Comparison of ENCODE assay signal across 17 cellular contexts in the genomic region with DNA sequence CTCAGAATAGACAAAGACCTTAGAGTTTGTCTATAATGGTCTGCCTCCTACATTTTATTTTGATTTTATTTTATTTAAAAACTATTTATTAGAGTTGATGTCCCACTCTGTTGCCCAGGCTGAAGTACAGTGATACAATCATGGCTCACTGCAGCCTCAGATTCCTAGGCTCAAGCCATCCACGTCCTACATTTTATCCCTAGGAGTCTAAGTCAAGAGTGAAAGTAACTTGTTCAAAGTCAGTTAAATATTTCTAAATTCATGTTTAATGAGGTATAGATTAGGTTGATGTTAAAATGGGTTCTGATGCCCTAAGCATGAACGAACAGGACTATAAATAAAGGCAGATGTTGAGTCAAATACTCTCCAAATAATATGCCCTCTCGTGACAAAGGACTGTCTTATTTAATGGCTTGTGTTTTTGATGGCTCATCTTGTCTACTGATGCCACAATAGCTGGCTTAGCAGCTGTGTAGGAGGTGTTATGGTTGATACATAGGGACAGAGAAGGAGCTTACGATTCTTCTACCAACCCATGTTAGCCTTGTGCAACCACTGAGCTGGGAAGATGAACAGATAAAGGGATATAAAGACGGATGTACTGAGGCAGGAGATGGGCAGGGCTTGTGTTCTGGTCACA.
DNase-seq lines count a peak whose midpoint lies in the region; ATAC-seq, FAIRE-seq and TF ChIP-seq lines count a peak whose summit lies in the region.
"Had no signal": no experiment of that assay in that cellular context is flagged by ENCODE, and none has a peak within 500 bp of the region (broad histone marks: within the 10 kb centered on the region; RNA-seq: fewer than 3 reads in every experiment).

No MANE protein-coding gene starts in this region.

- peak; percentile 39 for ATAC-seq in activated CD4-positive, alpha-beta T cell treated with anti-CD3 and anti-CD28 coated beads for 36 hours
- ATAC-seq in HG03108 (IDR thresholded peaks at IDR 0.05; ENCODE audit: unreplicated experiment) (peak; percentile 11), K562 (peak; percentile 56), T-helper 17 cell (no peak)
- peak; percentile 90 for ATAC-seq in stimulated activated effector memory CD8-positive, alpha-beta T cell treated with anti-CD3 and anti-CD28 coated beads, Interleukin-12 subunit alpha, Interleukin-12 subunit beta, amount 100 ng/mL, for 72 hours

- CTCF ChIA-PET in activated CD4-positive, alpha-beta T cell treated with anti-CD3 and anti-CD28 coated beads for 36 hours (lab: Charles Lee) = interaction anchor here (0.6 to 2.3 kb wide), 6 partner anchors 26 to 385 kb away, joined by 3 to 12 read pairs (median 5); no protein-coding TSS in a partner anchor
- CTCF ChIA-PET in K562 (lab: Yijun Ruan, JAX; ENCODE audit: low intra/inter-chr PET ratio) = interaction anchor here (0.9 to 2.4 kb wide), 5 partner anchors 41 to 122 kb away, joined by 3 to 22 read pairs (median 5); no protein-coding TSS in a partner anchor

- no peak for TF ChIP-seq POLR2A in K562 (conservative IDR thresholded peaks at IDR 0.05)

- no peak overlapping the region for H3K4me3 ChIP-seq in K562
- H3K4me3 ChIP-seq: body of pancreas, lower lobe of right lung had no signal

- no peaks in the 10 kb centered on the region for H3K4me1 Mint-ChIP-seq in activated CD4-positive, alpha-beta T cell treated with anti-CD3 and anti-CD28 coated beads for 36 hours
- peaks cover 9% of the 10 kb centered on the region for H3K4me1 Mint-ChIP-seq in stimulated activated effector memory CD8-positive, alpha-beta T cell treated with anti-CD3 and anti-CD28 coated beads, Interleukin-12 subunit alpha, Interleukin-12 subunit beta, amount 100 ng/mL, for 72 hours
- H3K4me1 Mint-ChIP-seq in T-helper 17 cell = peaks cover 3% of the 10 kb centered on the region
- H3K4me1 Mint-ChIP-seq in activated T-helper 1 cell treated with anti-CD3 and anti-CD28 coated beads, Interleukin-12 subunit alpha, Interleukin-12 subunit beta, Interleukin-2, Interleukin-4 antibody, amounts not matched to agents 30 ng/mL and 10 ng/mL and 1 ng/mL, durations not matched to agents 14 hours and 24 hours and 36 hours (ENCODE audit: low read depth) = peaks cover 9% of the 10 kb centered on the region

- no peak overlapping the region for H3K27ac ChIP-seq in K562 (ENCODE audit: extremely low read depth, low read depth, low read length)
- H3K27ac ChIP-seq: body of pancreas, lower lobe of right lung had no signal

- no peaks in the 10 kb centered on the region for H3K9me1 ChIP-seq in K562 (ENCODE audit: control insufficient read depth, insufficient read depth, low read length)

- peaks cover 6% of the 10 kb centered on the region for H3K27me3 Mint-ChIP-seq in activated CD4-positive, alpha-beta T cell treated with anti-CD3 and anti-CD28 coated beads for 36 hours
- peaks cover 25% of the 10 kb centered on the region for H3K27me3 Mint-ChIP-seq in T-helper 17 cell
- peaks cover 28% of the 10 kb centered on the region for H3K27me3 Mint-ChIP-seq in activated T-helper 1 cell treated with anti-CD3 and anti-CD28 coated beads, Interleukin-12 subunit alpha, Interleukin-12 subunit beta, Interleukin-2, Interleukin-4 antibody, amounts not matched to agents 30 ng/mL and 10 ng/mL and 1 ng/mL, durations not matched to agents 14 hours and 24 hours and 36 hours (ENCODE audit: insufficient read depth)

- WGBS in K562 (ENCODE audit: insufficient coverage, low coverage, missing lambda C conversion rate) = 5% methylated on average over 5 of the region's 5 CpGs

- no peaks in the 10 kb centered on the region for H3K9me3 Mint-ChIP-seq in activated CD4-positive, alpha-beta T cell treated with anti-CD3 and anti-CD28 coated beads for 36 hours (ENCODE audit: low read depth)
- no peaks in the 10 kb centered on the region for H3K9me3 Mint-ChIP-seq in stimulated activated effector memory CD8-positive, alpha-beta T cell treated with anti-CD3 and anti-CD28 coated beads, Interleukin-12 subunit alpha, Interleukin-12 subunit beta, amount 100 ng/mL, for 72 hours
- no peaks in the 10 kb centered on the region for H3K9me3 Mint-ChIP-seq in activated T-helper 1 cell treated with anti-CD3 and anti-CD28 coated beads, Interleukin-12 subunit alpha, Interleukin-12 subunit beta, Interleukin-2, Interleukin-4 antibody, amounts not matched to agents 30 ng/mL and 10 ng/mL and 1 ng/mL, durations not matched to agents 14 hours and 24 hours and 36 hours
- H3K9me3 Mint-ChIP-seq: CD8-positive, alpha-beta memory T cell; neural crest cell; T-helper 2 cell treated with Interferon-gamma antibody and Interleukin-4, amounts not matched to agents 5 μg/mL and 100 μg/mL, for 36 hours had no signal

- no peaks in the 10 kb centered on the region for H3K36me3 ChIP-seq in K562 (ENCODE audit: control insufficient read depth, insufficient read depth, low read length)
- H3K36me3 ChIP-seq: lower lobe of right lung had no signal

- H3K9ac ChIP-seq in K562 (ENCODE audit: insufficient read depth in 1 of 2, low read depth in 2 of 2, low read length in 2 of 2) = no peak overlapping the region

- peaks cover 0 to 5% of the 10 kb centered on the region in 2 experiments; a peak in 1 of 5 replicates for H3K4me1 ChIP-seq in K562 (replicated peaks in 1 of 2; ENCODE audit: control insufficient read depth in 2 of 2, insufficient read depth in 2 of 2, low read length in 2 of 2)
- H3K4me1 ChIP-seq: body of pancreas, lower lobe of right lung had no signal

- H3K9me3 ChIP-seq in K562 (replicated peaks; ENCODE audit: control insufficient read depth, insufficient read depth, low read depth, low read length) (no peaks in the 10 kb centered on the region), T-helper 17 cell (ENCODE audit: control insufficient read depth, low read length, poor library complexity, severe bottlenecking) (no peaks in the 10 kb centered on the region)
- H3K9me3 ChIP-seq: body of pancreas, lower lobe of right lung had no signal

- no peak for DNase-seq in activated CD4-positive, alpha-beta T cell treated with anti-CD3 and anti-CD28 coated beads for 36 hours
- no peak for DNase-seq in activated CD4-positive, alpha-beta T cell treated with anti-CD3 and anti-CD28 coated beads, Interleukin-2, amount 50 U/mL, for 48 hours
- no peak for DNase-seq in K562 (ENCODE audit: extremely low read depth in 1 of 4, low spot score in 3 of 4)
- DNase-seq in stimulated activated effector memory CD8-positive, alpha-beta T cell treated with anti-CD3 and anti-CD28 coated beads, Interleukin-12 subunit alpha, Interleukin-12 subunit beta, amount 100 ng/mL, for 72 hours (ENCODE audit: low spot score in 2 of 2) = no peak
- no peak for DNase-seq in T-helper 17 cell
- no peak for DNase-seq in T-helper 1 cell
- DNase-seq in activated T-helper 1 cell treated with anti-CD3 and anti-CD28 coated beads, Interleukin-12 subunit alpha, Interleukin-12 subunit beta, Interleukin-2, Interleukin-4 antibody, amounts not matched to agents 30 ng/mL and 10 ng/mL and 1 ng/mL, durations not matched to agents 14 hours and 24 hours and 36 hours (ENCODE audit: low spot score) = no peak
- DNase-seq: 8988T, activated gamma-delta T cell treated with Interleukin-2 at 50 U/mL for 16 hours, NCI-H1417 treated with DMSO at 0.1 percent for 48 hours, NCI-H510A had no signal

- intact Hi-C loops in activated CD4-positive, alpha-beta T cell treated with anti-CD3 and anti-CD28 coated beads for 36 hours (cut with DNase I, micrococcal nuclease) = loop anchor here in 1 of 2 experiments (1.0 kb wide), 1 partner anchor 41 kb away; no protein-coding TSS in a partner anchor
- intact Hi-C loops in K562 (cut with micrococcal nuclease) = loop anchor here (1.0 kb wide), 3 partner anchors 41 to 120 kb away; no protein-coding TSS in a partner anchor
- intact Hi-C loops in activated T-helper 1 cell treated with anti-CD3 and anti-CD28 coated beads, Interleukin-12 subunit alpha, Interleukin-12 subunit beta, Interleukin-2, Interleukin-4 antibody, amounts not matched to agents 30 ng/mL and 10 ng/mL and 1 ng/mL, durations not matched to agents 14 hours and 24 hours and 36 hours (cut with micrococcal nuclease) = no loop called here

- in situ Hi-C loops in K562 (cut with MboI) = loop anchor here (5.0 kb wide), 1 partner anchor 123 kb away; no protein-coding TSS in a partner anchor

- H3K4me2 ChIP-seq in K562 (ENCODE audit: insufficient read depth, low read length) = no peak overlapping the region

- TF ChIP-seq CTCF in K562 (IDR thresholded peaks at IDR 0.05 in 2 of 3, conservative IDR thresholded peaks at IDR 0.05 in 1 of 3; ENCODE audit: insufficient read depth in 2 of 3, low read depth in 1 of 3, low read length in 3 of 3) = no peak

- H2AFZ ChIP-seq in K562 (ENCODE audit: low read depth, low read length) = peak overlapping the region; percentile 72

- H4K20me1 ChIP-seq in K562 (replicated peaks; ENCODE audit: control insufficient read depth, insufficient read depth, low read length) = no peaks in the 10 kb centered on the region

- no TSS peak for BruUV-seq in K562 (replicated peaks; lab: Mats Ljungman, UMichigan)

- H3K36me3 Mint-ChIP-seq in activated CD4-positive, alpha-beta T cell treated with anti-CD3 and anti-CD28 coated beads for 36 hours (ENCODE audit: low read depth) = no peaks in the 10 kb centered on the region
- no peaks in the 10 kb centered on the region for H3K36me3 Mint-ChIP-seq in stimulated activated effector memory CD8-positive, alpha-beta T cell treated with anti-CD3 and anti-CD28 coated beads, Interleukin-12 subunit alpha, Interleukin-12 subunit beta, amount 100 ng/mL, for 72 hours
- peaks cover 8% of the 10 kb centered on the region for H3K36me3 Mint-ChIP-seq in T-helper 17 cell (ENCODE audit: low read depth)
- no peaks in the 10 kb centered on the region for H3K36me3 Mint-ChIP-seq in activated T-helper 1 cell treated with anti-CD3 and anti-CD28 coated beads, Interleukin-12 subunit alpha, Interleukin-12 subunit beta, Interleukin-2, Interleukin-4 antibody, amounts not matched to agents 30 ng/mL and 10 ng/mL and 1 ng/mL, durations not matched to agents 14 hours and 24 hours and 36 hours (ENCODE audit: low read depth)

- no peak for FAIRE-seq in K562 (lab: Jason Lieb, UNC)

- no peak overlapping the region for H3K4me3 Mint-ChIP-seq in activated CD4-positive, alpha-beta T cell treated with anti-CD3 and anti-CD28 coated beads for 36 hours
- no peak overlapping the region for H3K4me3 Mint-ChIP-seq in stimulated activated effector memory CD8-positive, alpha-beta T cell treated with anti-CD3 and anti-CD28 coated beads, Interleukin-12 subunit alpha, Interleukin-12 subunit beta, amount 100 ng/mL, for 72 hours
- no peak overlapping the region for H3K4me3 Mint-ChIP-seq in T-helper 17 cell
- H3K4me3 Mint-ChIP-seq in activated T-helper 1 cell treated with anti-CD3 and anti-CD28 coated beads, Interleukin-12 subunit alpha, Interleukin-12 subunit beta, Interleukin-2, Interleukin-4 antibody, amounts not matched to agents 30 ng/mL and 10 ng/mL and 1 ng/mL, durations not matched to agents 14 hours and 24 hours and 36 hours = no peak overlapping the region
- H3K4me3 Mint-ChIP-seq: CD8-positive, alpha-beta memory T cell; neural crest cell; T-helper 2 cell treated with Interferon-gamma antibody and Interleukin-4, amounts not matched to agents 5 μg/mL and 100 μg/mL, for 36 hours had no signal

- POLR2A ChIA-PET in activated CD4-positive, alpha-beta T cell treated with anti-CD3 and anti-CD28 coated beads for 36 hours (lab: Charles Lee) = no interaction called here
- POLR2A ChIA-PET in K562 (lab: Yijun Ruan, JAX) = interaction anchor here (0.6 to 1.3 kb wide), 6 partner anchors 69 to 391 kb away, joined by 3 to 5 read pairs (median 3); no protein-coding TSS in a partner anchor

- TF ChIP-seq RAD21 in K562 (CRISPR knock-in tag; conservative IDR thresholded peaks at IDR 0.05 in 1 of 2, IDR thresholded peaks at IDR 0.05 in 1 of 2) = no peak

- H3K27me3 ChIP-seq in K562 (ENCODE audit: control insufficient read depth in 2 of 2, insufficient read depth in 2 of 2, low read length in 2 of 2) = no peaks in the 10 kb centered on the region
- H3K27me3 ChIP-seq: body of pancreas had no signal

- TF ChIP-seq EP300 in K562 (IDR thresholded peaks at IDR 0.05; ENCODE audit: low read length) = no peak

- no peaks in the 10 kb centered on the region for H3K79me2 ChIP-seq in K562 (ENCODE audit: control insufficient read depth, insufficient read depth, low read length)

- no peak overlapping the region for H3K27ac Mint-ChIP-seq in activated CD4-positive, alpha-beta T cell treated with anti-CD3 and anti-CD28 coated beads for 36 hours
- no peak overlapping the region for H3K27ac Mint-ChIP-seq in stimulated activated effector memory CD8-positive, alpha-beta T cell treated with anti-CD3 and anti-CD28 coated beads, Interleukin-12 subunit alpha, Interleukin-12 subunit beta, amount 100 ng/mL, for 72 hours
- no peak overlapping the region for H3K27ac Mint-ChIP-seq in T-helper 17 cell
- H3K27ac Mint-ChIP-seq in activated T-helper 1 cell treated with anti-CD3 and anti-CD28 coated beads, Interleukin-12 subunit alpha, Interleukin-12 subunit beta, Interleukin-2, Interleukin-4 antibody, amounts not matched to agents 30 ng/mL and 10 ng/mL and 1 ng/mL, durations not matched to agents 14 hours and 24 hours and 36 hours = no peak overlapping the region
- H3K27ac Mint-ChIP-seq: T-helper 2 cell treated with Interferon-gamma antibody and Interleukin-4, amounts not matched to agents 5 μg/mL and 100 μg/mL, for 36 hours had no signal
